20 cellular contexts compared by ENCODE assay signal in the genomic region with DNA sequence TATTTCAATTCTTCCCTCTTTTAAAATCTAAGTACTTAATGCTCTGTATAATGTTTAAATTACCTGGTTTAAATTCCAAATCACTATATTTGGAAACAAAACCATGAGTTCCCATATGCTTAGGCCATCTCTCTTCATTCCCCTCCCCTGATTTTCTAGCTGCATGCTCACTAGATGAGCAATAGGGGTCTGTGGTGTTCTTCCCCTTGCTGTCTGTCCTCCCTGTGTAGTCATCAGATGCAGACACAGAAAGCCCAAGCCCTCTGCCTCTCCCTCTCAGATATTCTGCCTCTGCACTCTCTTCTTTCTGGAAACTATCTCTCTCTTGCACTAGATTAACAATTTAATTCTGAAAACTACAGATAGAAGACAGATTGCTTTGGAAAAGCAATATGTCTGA.
DNase-seq lines count a peak whose midpoint lies in the region; ATAC-seq, FAIRE-seq and TF ChIP-seq lines count a peak whose summit lies in the region.
"Had no signal": no experiment of that assay in that cellular context is flagged by ENCODE, and none has a peak within 500 bp of the region (broad histone marks: within the 10 kb centered on the region; RNA-seq: fewer than 3 reads in every experiment).

No MANE protein-coding gene starts in this region.

- no peaks in the 10 kb centered on the region for H3K9me3 ChIP-seq in astrocyte (ENCODE audit: insufficient read depth, low read depth, low read length)
- no peaks in the 10 kb centered on the region for H3K9me3 ChIP-seq in neuronal stem cell (replicated peaks in 1 of 2; ENCODE audit: control insufficient read depth in 2 of 2, insufficient read depth in 1 of 2, low read depth in 1 of 2, low read length in 2 of 2)
- H3K9me3 ChIP-seq in heart right ventricle = peaks cover 0 to 6% (median 0%) of the 10 kb centered on the region in 11 donors

- ATAC-seq in heart right ventricle = no peak
- ATAC-seq in GM19452 (IDR thresholded peaks at IDR 0.05; ENCODE audit: unreplicated experiment) = no peak
- ATAC-seq: CD8-positive, alpha-beta T cell; HCT116; HepG2 had no signal

- H2AK5ac ChIP-seq in neuronal stem cell (ENCODE audit: low read depth, low read length) = no peak overlapping the region

- H3K36me3 ChIP-seq in H7 (replicated peaks; ENCODE audit: control insufficient read depth, insufficient read depth, low read length) (no peaks in the 10 kb centered on the region), astrocyte (ENCODE audit: insufficient read depth, low read length) (no peaks in the 10 kb centered on the region), neuronal stem cell (replicated peaks in 1 of 2; ENCODE audit: control insufficient read depth in 2 of 2, insufficient read depth in 2 of 2, low read length in 2 of 2) (no peaks in the 10 kb centered on the region), heart right ventricle (no peaks in the 10 kb centered on the region)
- H3K36me3 ChIP-seq: BLaER1 treated with 17β-estradiol and CSF1 and Interleukin-3, amounts not matched to agents 10 nM and 100 nM had no signal

- no peak overlapping the region for H2BK15ac ChIP-seq in neuronal stem cell (ENCODE audit: low read length)

- no peak overlapping the region for H4K91ac ChIP-seq in neuronal stem cell (ENCODE audit: low read depth, low read length, poor library complexity)

- H2BK12ac ChIP-seq in neuronal stem cell (ENCODE audit: low read length) = no peak overlapping the region

- H3K79me2 ChIP-seq in astrocyte (ENCODE audit: insufficient read depth, low read length) = no peaks in the 10 kb centered on the region

- no peaks in the 10 kb centered on the region for H3K27me3 Mint-ChIP-seq in astrocyte (ENCODE audit: low read depth, unreplicated experiment)
- H3K27me3 Mint-ChIP-seq: B cell, IgD-negative memory B cell had no signal

- H3K4me3 ChIP-seq in H7 (ENCODE audit: insufficient read depth, low read depth, low read length) = no peak overlapping the region
- H3K4me3 ChIP-seq in astrocyte (ENCODE audit: insufficient read depth, low read depth, low read length) = no peak overlapping the region
- H3K4me3 ChIP-seq in neuronal stem cell (ENCODE audit: low read length in 2 of 2) = no peak overlapping the region
- no peak overlapping the region for H3K4me3 ChIP-seq in heart right ventricle
- H3K4me3 ChIP-seq: BLaER1 treated with 17β-estradiol and CSF1 and Interleukin-3, amounts not matched to agents 10 nM and 100 nM had no signal

- H4K8ac ChIP-seq in neuronal stem cell (ENCODE audit: low read depth, low read length) = no peak overlapping the region

- H3K18ac ChIP-seq in neuronal stem cell (ENCODE audit: low read length) = no peak overlapping the region

- no peak overlapping the region for H2BK120ac ChIP-seq in neuronal stem cell (ENCODE audit: low read depth, low read length)

- intact Hi-C loops in heart right ventricle (cut with DNase I) = no loop called here

- peak overlapping the region; percentile 59 for H3K27ac Mint-ChIP-seq in astrocyte (ENCODE audit: unreplicated experiment)
- H3K27ac Mint-ChIP-seq: B cell; CD8-positive, alpha-beta T cell; HFFc6; IgD-negative memory B cell had no signal

- H3K9ac ChIP-seq in astrocyte (ENCODE audit: low read length) = no peak overlapping the region
- no peak overlapping the region for H3K9ac ChIP-seq in neuronal stem cell (ENCODE audit: low read depth, low read length, poor library complexity)
- H3K9ac ChIP-seq: BLaER1 treated with 17β-estradiol and CSF1 and Interleukin-3, amounts not matched to agents 10 nM and 100 nM had no signal

- H2BK5ac ChIP-seq in neuronal stem cell (ENCODE audit: low read length) = no peak overlapping the region

- H3K23ac ChIP-seq in neuronal stem cell (ENCODE audit: low read depth, low read length, poor library complexity) = no peak overlapping the region

- H3K4me2 ChIP-seq in astrocyte (ENCODE audit: low read length) (no peak overlapping the region), neuronal stem cell (ENCODE audit: insufficient read depth, low read length, poor library complexity, severe bottlenecking) (no peak overlapping the region)
- H3K4me2 ChIP-seq: BLaER1 treated with 17β-estradiol and CSF1 and Interleukin-3, amounts not matched to agents 10 nM and 100 nM had no signal

- no peak overlapping the region for H2AFZ ChIP-seq in astrocyte (ENCODE audit: low read depth, low read length)
- peak overlapping the region; percentile 66 for H2AFZ ChIP-seq in neuronal stem cell (ENCODE audit: low read length)

- no peak for TF ChIP-seq CTCF in astrocyte (IDR thresholded peaks at IDR 0.05; ENCODE audit: insufficient read depth, low read depth, low read length)
- TF ChIP-seq CTCF in heart right ventricle (IDR thresholded peaks at IDR 0.05) = no peak
- no peak for TF ChIP-seq CTCF in D721Med (IDR thresholded peaks at IDR 0.05; ENCODE audit: insufficient read depth, missing control alignments)

- no peak overlapping the region for H3K4ac ChIP-seq in neuronal stem cell (ENCODE audit: low read length)

- H3K36me3 Mint-ChIP-seq in astrocyte (ENCODE audit: low read depth, unreplicated experiment) = no peaks in the 10 kb centered on the region
- H3K36me3 Mint-ChIP-seq: CD8-positive, alpha-beta T cell; IgD-negative memory B cell had no signal

- H3K79me1 ChIP-seq in neuronal stem cell (ENCODE audit: low read depth, low read length) = no peaks in the 10 kb centered on the region

- no peak for FAIRE-seq in astrocyte (lab: Jason Lieb, UNC)
- FAIRE-seq in D721Med (lab: Jason Lieb, UNC) = no peak
- FAIRE-seq: G401.6, GM12891, GM18507, HepG2 had no signal

- H3K27me3 ChIP-seq in H7 (ENCODE audit: control insufficient read depth, insufficient read depth, low read length) (no peaks in the 10 kb centered on the region), astrocyte (ENCODE audit: insufficient read depth, low read length) (no peaks in the 10 kb centered on the region), neuronal stem cell (ENCODE audit: control insufficient read depth in 3 of 3, insufficient read depth in 3 of 3, low read depth in 1 of 3, low read length in 3 of 3) (no peaks in the 10 kb centered on the region), heart right ventricle (no peaks in the 10 kb centered on the region)
- H3K27me3 ChIP-seq: BLaER1 treated with 17β-estradiol and CSF1 and Interleukin-3, amounts not matched to agents 10 nM and 100 nM had no signal

- no peaks in the 10 kb centered on the region for H4K20me1 ChIP-seq in astrocyte (ENCODE audit: insufficient read depth, low read length)
- H4K20me1 ChIP-seq: BLaER1 treated with 17β-estradiol and CSF1 and Interleukin-3, amounts not matched to agents 10 nM and 100 nM had no signal

- H3K4me1 ChIP-seq in astrocyte (ENCODE audit: insufficient read depth, low read length) (no peaks in the 10 kb centered on the region), neuronal stem cell (ENCODE audit: control insufficient read depth in 2 of 2, insufficient read depth in 1 of 2, low read depth in 1 of 2, low read length in 2 of 2) (no peaks in the 10 kb centered on the region), heart right ventricle (no peaks in the 10 kb centered on the region)
- H3K4me1 ChIP-seq: BLaER1 treated with 17β-estradiol and CSF1 and Interleukin-3, amounts not matched to agents 10 nM and 100 nM had no signal

- no peak overlapping the region for H3K4me3 Mint-ChIP-seq in astrocyte (ENCODE audit: unreplicated experiment)
- H3K4me3 Mint-ChIP-seq: B cell; CD8-positive, alpha-beta T cell; HFFc6; IgD-negative memory B cell had no signal

- no peaks in the 10 kb centered on the region for H3K9me3 Mint-ChIP-seq in astrocyte (ENCODE audit: unreplicated experiment)

- peak; percentile 49 for DNase-seq in H7
- no peak for DNase-seq in astrocyte (ENCODE audit: low read depth)
- DNase-seq in iPS-NIHi11 (ENCODE audit: low spot score) = peak; percentile 19
- DNase-seq in neuronal stem cell (ENCODE audit: low spot score) = no peak
- DNase-seq in heart right ventricle = no peak
- no peak for DNase-seq in D721Med (ENCODE audit: insufficient read length, low spot score)
- DNase-seq: 8988T; CD8-positive, alpha-beta T cell; COR-L47; HFFc6; KBM-7 had no signal

- H3K4me1 Mint-ChIP-seq in astrocyte (ENCODE audit: low read depth, unreplicated experiment) = peaks cover 5% of the 10 kb centered on the region
- H3K4me1 Mint-ChIP-seq: B cell, IgD-negative memory B cell had no signal

- H3K27ac ChIP-seq in astrocyte (ENCODE audit: low read depth, low read length) (no peak overlapping the region), neuronal stem cell (replicated peaks; ENCODE audit: low read length) (no peak overlapping the region), heart right ventricle (no peak overlapping the region)
- H3K27ac ChIP-seq: BLaER1 treated with 17β-estradiol and CSF1 and Interleukin-3, amounts not matched to agents 10 nM and 100 nM had no signal

- no peak overlapping the region for H3K14ac ChIP-seq in neuronal stem cell (ENCODE audit: low read length)

Comparison
In these comparisons a context has a peak if more than half of its experiments do, and no peak if none do; other contexts are left out.
1. DNase-seq: peak in H7 (single experiment) and iPS-NIHi11 (single experiment); none in astrocyte (single experiment), neuronal stem cell (single experiment), heart right ventricle (0 of 2) and D721Med (single experiment).